ENCODE assay signal across 23 cellular contexts in genomic region chr15:34155859-34156258, GRCh38.
"Had no signal": no experiment of that assay in that cellular context is flagged by ENCODE, and none has a peak within 500 bp of the region (broad histone marks: within the 10 kb centered on the region; RNA-seq: fewer than 3 reads in every experiment).

No MANE protein-coding gene starts in this region.

- H3K4me3 Mint-ChIP-seq: activated B cell treated with CpG ODN at 0.5 μM for 24 hours; activated CD4-positive, alpha-beta T cell treated with anti-CD3 and anti-CD28 coated beads for 36 hours; activated naive CD4-positive, alpha-beta T cell treated with anti-CD3 and anti-CD28 coated beads, Interleukin-2, amount 10 ng/mL, durations not matched to agents 7 days and 5 days; activated T-cell treated with anti-CD3 and anti-CD28 coated beads, Interleukin-2, amount 50 U/mL, for 72 hours; naive thymus-derived CD4-positive, alpha-beta T cell; neural crest cell; T-helper 17 cell had no signal

- H3K4me1 Mint-ChIP-seq: activated naive CD4-positive, alpha-beta T cell treated with anti-CD3 and anti-CD28 coated beads, Interleukin-2, amount 10 ng/mL, durations not matched to agents 7 days and 5 days; naive thymus-derived CD4-positive, alpha-beta T cell; T-helper 17 cell had no signal

- H3K27me3 Mint-ChIP-seq: activated B cell treated with CpG ODN at 0.5 μM for 24 hours; activated CD4-positive, alpha-beta T cell treated with anti-CD3 and anti-CD28 coated beads for 36 hours; activated naive CD4-positive, alpha-beta T cell treated with anti-CD3 and anti-CD28 coated beads, Interleukin-2, amount 10 ng/mL, durations not matched to agents 7 days and 5 days; naive thymus-derived CD4-positive, alpha-beta T cell; T-helper 17 cell had no signal

- DNase-seq: activated B cell treated with CpG ODN at 0.5 μM for 24 hours; activated CD4-positive, alpha-beta T cell treated with anti-CD3 and anti-CD28 coated beads for 36 hours; activated CD4-positive, alpha-beta T cell treated with anti-CD3 and anti-CD28 coated beads, Interleukin-2, amount 50 U/mL, for 4 hours; activated effector memory CD4-positive, alpha-beta T cell treated with anti-CD3 and anti-CD28 coated beads, Interleukin-2, amount 50 U/mL, for 16 hours; activated naive CD4-positive, alpha-beta T cell treated with anti-CD3 and anti-CD28 coated beads, Interleukin-2, amount 10 ng/mL, durations not matched to agents 7 days and 5 days; activated T-cell treated with anti-CD3 and anti-CD28 coated beads, Interleukin-2, amount 50 U/mL, for 72 hours; amygdala; erythroblast; foreskin melanocyte; glutamatergic neuron; hippocampal formation; kidney glomerular epithelial cell; left lung; naive thymus-derived CD4-positive, alpha-beta T cell; posterior cingulate gyrus; small intestine; stimulated activated CD4-positive, alpha-beta T cell treated with anti-CD3 and anti-CD28 coated beads, Interleukin-15, amount 100 ng/mL, for 24 hours; stimulated activated naive CD8-positive, alpha-beta T cell treated with anti-CD3 and anti-CD28 coated beads, Interleukin-15, Interleukin-2, amounts not matched to agents 100 U/mL and 50 U/mL, for 24 hours; T-helper 17 cell had no signal

- H3K27me3 ChIP-seq: left lung had no signal

- H3K27ac Mint-ChIP-seq: activated naive CD4-positive, alpha-beta T cell treated with anti-CD3 and anti-CD28 coated beads, Interleukin-2, amount 10 ng/mL, durations not matched to agents 7 days and 5 days; naive thymus-derived CD4-positive, alpha-beta T cell; T-helper 17 cell had no signal

- ATAC-seq: activated T-cell treated with anti-CD3 and anti-CD28 coated beads, Interleukin-2, amount 50 U/mL, for 72 hours; left lung; naive thymus-derived CD4-positive, alpha-beta T cell; sciatic nerve; stimulated activated naive CD8-positive, alpha-beta T cell treated with anti-CD3 and anti-CD28 coated beads, Interleukin-15, Interleukin-2, amounts not matched to agents 100 U/mL and 50 U/mL, for 24 hours; T-helper 17 cell had no signal

- H3K4me1 ChIP-seq: left lung had no signal

- H3K27ac ChIP-seq: coronary artery had no signal

- H3K4me3 ChIP-seq: coronary artery, left lung, lung had no signal
